Comparison of ENCODE assay signal across 13 cellular contexts in genomic region chr7:43570688-43571365, GRCh38. TPM values are rescaled to one million over a fixed set of nuclear protein-coding genes. Genes with fewer than 3 reads are reported as not detected.
DNase-seq lines count a peak whose midpoint lies in the region; ATAC-seq and TF ChIP-seq lines count a peak whose summit lies in the region.
"Had no signal": no experiment of that assay in that cellular context is flagged by ENCODE, and none has a peak within 500 bp of the region (broad histone marks: within the 10 kb centered on the region; RNA-seq: fewer than 3 reads in every experiment).

No MANE protein-coding gene starts in this region.

- H3K4me1 ChIP-seq in DND-41 (ENCODE audit: insufficient read depth, low read length) (peaks cover 54% of the 10 kb centered on the region), RWPE2 (ENCODE audit: insufficient read depth, poor library complexity, severe bottlenecking) (peaks cover 59% of the 10 kb centered on the region), left ventricle myocardium inferior (no peaks in the 10 kb centered on the region)

- no peak for ATAC-seq in DND-41 (ENCODE audit: insufficient read depth, low read depth)
- ATAC-seq in GM19025 (IDR thresholded peaks at IDR 0.05; ENCODE audit: low read depth, unreplicated experiment) = peak; percentile 71
- ATAC-seq in HG02678 (IDR thresholded peaks at IDR 0.05; ENCODE audit: unreplicated experiment) = peak; percentile 62
- no peak for ATAC-seq in RWPE2 (ENCODE audit: low read depth)
- ATAC-seq: body of pancreas had no signal

- H4K20me1 ChIP-seq in DND-41 (ENCODE audit: insufficient read depth, low read length) = no peaks in the 10 kb centered on the region

- no peak overlapping the region for H2AFZ ChIP-seq in DND-41 (ENCODE audit: low read depth, low read length)

- no peak overlapping the region for H3K9ac ChIP-seq in DND-41 (ENCODE audit: low read depth, low read length)

- H3K9me3 ChIP-seq in DND-41 (ENCODE audit: insufficient read depth, low read length, severe bottlenecking) (no peaks in the 10 kb centered on the region), RWPE2 (ENCODE audit: severe bottlenecking) (no peaks in the 10 kb centered on the region), left ventricle myocardium inferior (replicated peaks) (no peaks in the 10 kb centered on the region)
- H3K9me3 ChIP-seq: body of pancreas had no signal

- H3K79me2 ChIP-seq in DND-41 (ENCODE audit: insufficient read depth, low read length) = no peaks in the 10 kb centered on the region

- H3K27me3 ChIP-seq in DND-41 (ENCODE audit: insufficient read depth, low read length, poor library complexity) (no peaks in the 10 kb centered on the region), RWPE2 (ENCODE audit: insufficient read depth, poor library complexity, severe bottlenecking) (no peaks in the 10 kb centered on the region), left ventricle myocardium inferior (ENCODE audit: low read depth) (no peaks in the 10 kb centered on the region)
- H3K27me3 ChIP-seq: body of pancreas had no signal

- TF ChIP-seq CTCF in DND-41 (IDR thresholded peaks at IDR 0.05; ENCODE audit: borderline replicate concordance, extremely low read depth, low read length, poor library complexity, severe bottlenecking) (no peak), RWPE2 (IDR thresholded peaks at IDR 0.05; ENCODE audit: poor library complexity, severe bottlenecking) (no peak), left ventricle myocardium inferior (IDR thresholded peaks at IDR 0.05; ENCODE audit: borderline replicate concordance) (no peak)

- DNase-seq in DND-41 (no peak), RWPE2 (ENCODE audit: low spot score) (no peak), nucleus accumbens (lab: John Stamatoyannopoulos, UW) (no peak), NCI-H2171 (lab: John Stamatoyannopoulos, UW) (no peak), left ventricle myocardium inferior (no peak)
- no peak for DNase-seq in activated effector memory CD4-positive, alpha-beta T cell treated with anti-CD3 and anti-CD28 coated beads, Interleukin-2, amount 50 U/mL, for 16 hours
- DNase-seq: activated CD4-positive, alpha-beta T cell treated with anti-CD3 and anti-CD28 coated beads, Interleukin-2, amount 50 U/mL, for 1 hour; body of pancreas; NCI-H2029; RPMI8226 had no signal

- H3K4me2 ChIP-seq in DND-41 (ENCODE audit: insufficient read depth, low read length) = no peak overlapping the region

- H3K4me3 ChIP-seq in DND-41 (ENCODE audit: low read depth in 1 of 2, low read length in 2 of 2) (no peak overlapping the region), RWPE2 (ENCODE audit: severe bottlenecking) (no peak overlapping the region), left ventricle myocardium inferior (no peak overlapping the region)
- H3K4me3 ChIP-seq: body of pancreas had no signal

- intact Hi-C loops in left ventricle myocardium inferior (cut with micrococcal nuclease) = no loop called here

- peak overlapping the region; percentile 60 for H3K27ac ChIP-seq in DND-41 (ENCODE audit: low read length)
- peak overlapping the region; percentile 99 for H3K27ac ChIP-seq in RWPE2 (ENCODE audit: poor library complexity, severe bottlenecking)
- no peak overlapping the region for H3K27ac ChIP-seq in left ventricle myocardium inferior (replicated peaks)
- H3K27ac ChIP-seq: body of pancreas, C4-2B had no signal

- H3K36me3 ChIP-seq in DND-41 (ENCODE audit: insufficient read depth, low read length) (no peaks in the 10 kb centered on the region), RWPE2 (ENCODE audit: low read depth) (no peaks in the 10 kb centered on the region), left ventricle myocardium inferior (no peaks in the 10 kb centered on the region)

RNA-seq across cellular contexts. Expression of gene STK17A, which starts 12.1 kb away (rescaled TPM):
- 32.3 TPM for total RNA-seq in left ventricle myocardium inferior

Comparison
In these comparisons a context has a peak if more than half of its experiments do, and no peak if none do; other contexts are left out.
1. ATAC-seq: peak in GM19025 (single experiment) and HG02678 (single experiment); none in DND-41 (single experiment) and RWPE2 (single experiment).